Comparison of ENCODE assay signal across 1 cellular context in the genomic region with DNA sequence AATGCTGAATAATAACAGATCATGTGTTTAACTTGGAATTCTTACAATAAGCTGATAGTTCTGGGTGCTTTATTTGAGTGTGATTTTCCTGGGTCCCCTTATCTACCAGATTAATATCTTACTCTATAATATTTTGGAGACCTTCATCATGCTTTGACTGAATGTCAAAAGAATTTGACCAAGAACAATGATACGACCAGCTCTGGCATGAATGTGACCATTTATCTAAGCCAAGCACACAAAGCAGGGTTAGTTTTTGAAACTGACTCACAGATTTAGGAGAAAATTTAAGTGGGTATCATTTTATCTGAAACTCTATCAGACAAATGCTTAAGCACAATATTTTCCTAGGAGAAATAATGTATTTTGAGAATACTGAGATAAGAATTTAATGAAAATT.
TF ChIP-seq lines count a peak whose summit lies in the region.

No MANE protein-coding gene starts in this region.

TF ChIP-seq in SK-N-SH treated with all-trans-retinoic acid at 6 μM for 48 hours, 23 proteins besides CTCF, POLR2A, EP300 and RAD21 (continued from another document):
- TF ChIP-seq, protein P1, sequence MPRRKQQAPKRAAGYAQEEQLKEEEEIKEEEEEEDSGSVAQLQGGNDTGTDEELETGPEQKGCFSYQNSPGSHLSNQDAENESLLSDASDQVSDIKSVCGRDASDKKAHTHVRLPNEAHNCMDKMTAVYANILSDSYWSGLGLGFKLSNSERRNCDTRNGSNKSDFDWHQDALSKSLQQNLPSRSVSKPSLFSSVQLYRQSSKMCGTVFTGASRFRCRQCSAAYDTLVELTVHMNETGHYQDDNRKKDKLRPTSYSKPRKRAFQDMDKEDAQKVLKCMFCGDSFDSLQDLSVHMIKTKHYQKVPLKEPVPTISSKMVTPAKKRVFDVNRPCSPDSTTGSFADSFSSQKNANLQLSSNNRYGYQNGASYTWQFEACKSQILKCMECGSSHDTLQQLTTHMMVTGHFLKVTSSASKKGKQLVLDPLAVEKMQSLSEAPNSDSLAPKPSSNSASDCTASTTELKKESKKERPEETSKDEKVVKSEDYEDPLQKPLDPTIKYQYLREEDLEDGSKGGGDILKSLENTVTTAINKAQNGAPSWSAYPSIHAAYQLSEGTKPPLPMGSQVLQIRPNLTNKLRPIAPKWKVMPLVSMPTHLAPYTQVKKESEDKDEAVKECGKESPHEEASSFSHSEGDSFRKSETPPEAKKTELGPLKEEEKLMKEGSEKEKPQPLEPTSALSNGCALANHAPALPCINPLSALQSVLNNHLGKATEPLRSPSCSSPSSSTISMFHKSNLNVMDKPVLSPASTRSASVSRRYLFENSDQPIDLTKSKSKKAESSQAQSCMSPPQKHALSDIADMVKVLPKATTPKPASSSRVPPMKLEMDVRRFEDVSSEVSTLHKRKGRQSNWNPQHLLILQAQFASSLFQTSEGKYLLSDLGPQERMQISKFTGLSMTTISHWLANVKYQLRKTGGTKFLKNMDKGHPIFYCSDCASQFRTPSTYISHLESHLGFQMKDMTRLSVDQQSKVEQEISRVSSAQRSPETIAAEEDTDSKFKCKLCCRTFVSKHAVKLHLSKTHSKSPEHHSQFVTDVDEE (CRISPR knock-in tag; IDR thresholded peaks at IDR 0.05) = no peak
- no peak for TF ChIP-seq ARNTL (CRISPR knock-in tag; IDR thresholded peaks at IDR 0.05; ENCODE audit: borderline replicate concordance, low read depth)
- TF ChIP-seq ZFP3 (CRISPR knock-in tag; IDR thresholded peaks at IDR 0.05) = no peak
- TF ChIP-seq CSDC2 (CRISPR knock-in tag; IDR thresholded peaks at IDR 0.05) = no peak
- no peak for TF ChIP-seq TOX (CRISPR knock-in tag; IDR thresholded peaks at IDR 0.05; ENCODE audit: borderline replicate concordance)
- TF ChIP-seq, protein P2, sequence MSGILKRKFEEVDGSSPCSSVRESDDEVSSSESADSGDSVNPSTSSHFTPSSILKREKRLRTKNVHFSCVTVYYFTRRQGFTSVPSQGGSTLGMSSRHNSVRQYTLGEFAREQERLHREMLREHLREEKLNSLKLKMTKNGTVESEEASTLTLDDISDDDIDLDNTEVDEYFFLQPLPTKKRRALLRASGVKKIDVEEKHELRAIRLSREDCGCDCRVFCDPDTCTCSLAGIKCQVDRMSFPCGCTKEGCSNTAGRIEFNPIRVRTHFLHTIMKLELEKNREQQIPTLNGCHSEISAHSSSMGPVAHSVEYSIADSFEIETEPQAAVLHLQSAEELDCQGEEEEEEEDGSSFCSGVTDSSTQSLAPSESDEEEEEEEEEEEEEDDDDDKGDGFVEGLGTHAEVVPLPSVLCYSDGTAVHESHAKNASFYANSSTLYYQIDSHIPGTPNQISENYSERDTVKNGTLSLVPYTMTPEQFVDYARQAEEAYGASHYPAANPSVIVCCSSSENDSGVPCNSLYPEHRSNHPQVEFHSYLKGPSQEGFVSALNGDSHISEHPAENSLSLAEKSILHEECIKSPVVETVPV (CRISPR knock-in tag; IDR thresholded peaks at IDR 0.05) = no peak
- TF ChIP-seq RARB (CRISPR knock-in tag; IDR thresholded peaks at IDR 0.05) = no peak
- no peak for TF ChIP-seq TCF4 (CRISPR knock-in tag; IDR thresholded peaks at IDR 0.05; ENCODE audit: borderline replicate concordance)
- no peak for TF ChIP-seq BACH2 (CRISPR knock-in tag; IDR thresholded peaks at IDR 0.05; ENCODE audit: borderline replicate concordance)
